Comparison of ENCODE assay signal across 10 cellular contexts in the genomic region with DNA sequence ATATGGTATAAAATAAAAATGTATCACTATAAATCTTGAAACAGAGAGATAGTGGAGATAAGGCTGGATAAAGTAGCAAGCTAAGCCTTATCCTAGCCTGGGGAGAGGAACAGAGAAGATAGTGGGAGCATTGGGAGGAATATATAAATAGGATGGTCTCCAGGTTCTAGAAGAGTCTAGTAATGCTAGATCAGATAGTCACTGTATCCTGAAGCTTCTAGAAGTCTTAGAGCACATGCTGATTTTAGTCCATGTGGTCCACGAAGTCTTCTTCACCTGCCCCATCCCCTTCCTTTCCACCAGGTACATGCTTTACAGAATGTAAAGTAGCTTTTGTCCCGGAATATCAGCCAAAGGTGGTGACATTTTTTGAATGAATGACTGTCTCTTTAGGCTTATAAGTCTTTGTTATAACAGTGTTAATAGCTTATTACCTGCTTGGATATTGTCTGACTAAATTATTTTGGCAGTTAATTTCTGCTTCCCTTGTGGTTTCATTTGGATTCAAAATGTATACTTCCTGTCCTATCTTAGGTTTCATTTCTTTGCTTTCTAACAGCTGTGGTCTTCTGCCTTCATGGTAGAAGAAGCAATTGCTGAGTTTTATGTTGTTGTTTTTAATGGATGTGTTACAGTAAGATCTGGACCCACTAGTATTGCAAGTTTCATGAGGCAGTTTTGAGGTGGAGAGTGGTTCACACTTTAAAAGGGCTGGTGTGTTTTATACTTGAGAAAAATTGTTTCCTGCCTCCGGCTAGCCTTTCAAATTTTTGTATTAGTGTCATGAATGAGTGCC. TPM values are rescaled to one million over a fixed set of nuclear protein-coding genes. Genes with fewer than 3 reads are reported as not detected.
DNase-seq lines count a peak whose midpoint lies in the region; ATAC-seq and TF ChIP-seq lines count a peak whose summit lies in the region.
"Had no signal": no experiment of that assay in that cellular context is flagged by ENCODE, and none has a peak within 500 bp of the region (broad histone marks: within the 10 kb centered on the region; RNA-seq: fewer than 3 reads in every experiment).

No MANE protein-coding gene starts in this region.

- H3K27ac ChIP-seq in coronary artery: no peak overlapping the region
- H3K27ac ChIP-seq: cardiac muscle cell had no signal

- peak; percentile 71 for ATAC-seq in activated CD4-positive, alpha-beta T cell treated with anti-CD3 and anti-CD28 coated beads for 36 hours
- ATAC-seq in HG02610 (IDR thresholded peaks at IDR 0.05; ENCODE audit: unreplicated experiment): peak; percentile 52
- ATAC-seq in naive B cell (ENCODE audit: low read depth in 2 of 2): peak; percentile 44 to 50
- ATAC-seq in sciatic nerve: no peak

- TF ChIP-seq CTCF in coronary artery (IDR thresholded peaks at IDR 0.05): no peak

- POLR2A ChIA-PET in activated CD4-positive, alpha-beta T cell treated with anti-CD3 and anti-CD28 coated beads for 36 hours (lab: Charles Lee): interaction anchor here (0.7 to 1.1 kb wide), 2 partner anchors 11 to 95 kb away, joined by 3 to 4 read pairs; no protein-coding TSS in a partner anchor

- peaks cover 64% of the 10 kb centered on the region for H3K4me1 Mint-ChIP-seq in activated CD4-positive, alpha-beta T cell treated with anti-CD3 and anti-CD28 coated beads for 36 hours
- H3K4me1 Mint-ChIP-seq in naive B cell: peaks cover 51 to 62% (median 53%) of the 10 kb centered on the region in 3 donors

- DNase-seq in activated CD4-positive, alpha-beta T cell treated with anti-CD3 and anti-CD28 coated beads for 36 hours: no peak
- DNase-seq in activated CD4-positive, alpha-beta T cell treated with anti-CD3 and anti-CD28 coated beads for 4 hours: no peak
- DNase-seq in MV-4-11 (lab: John Stamatoyannopoulos, UW) (peak; percentile 34), naive B cell (peak; percentile 19), H7 (no peak), sciatic nerve (ENCODE audit: low spot score) (no peak), coronary artery (ENCODE audit: low spot score) (no peak)
- DNase-seq: NCI-H1105 treated with DMSO at 0.1 percent for 48 hours had no signal

- CTCF ChIA-PET in activated CD4-positive, alpha-beta T cell treated with anti-CD3 and anti-CD28 coated beads for 36 hours (lab: Charles Lee): interaction anchor here (0.6 to 1.1 kb wide), 5 partner anchors 9 to 859 kb away, joined by 3 to 4 read pairs (median 3); no protein-coding TSS in a partner anchor

- no peaks in the 10 kb centered on the region for H3K27me3 ChIP-seq in H7 (ENCODE audit: control insufficient read depth, insufficient read depth, low read length)
- H3K27me3 ChIP-seq: cardiac muscle cell had no signal

- no peaks in the 10 kb centered on the region for H3K9me3 Mint-ChIP-seq in activated CD4-positive, alpha-beta T cell treated with anti-CD3 and anti-CD28 coated beads for 36 hours (ENCODE audit: low read depth)
- H3K9me3 Mint-ChIP-seq in naive B cell: no peaks in the 10 kb centered on the region

- peak overlapping the region; percentile 15 for H3K4me3 Mint-ChIP-seq in activated CD4-positive, alpha-beta T cell treated with anti-CD3 and anti-CD28 coated beads for 36 hours
- H3K4me3 Mint-ChIP-seq in naive B cell: peak overlapping the region; percentile 4 to 78 (median 45)

- H3K27me3 Mint-ChIP-seq in activated CD4-positive, alpha-beta T cell treated with anti-CD3 and anti-CD28 coated beads for 36 hours: no peaks in the 10 kb centered on the region
- H3K27me3 Mint-ChIP-seq in naive B cell: no peaks in the 10 kb centered on the region

- H3K27ac Mint-ChIP-seq in activated CD4-positive, alpha-beta T cell treated with anti-CD3 and anti-CD28 coated beads for 36 hours: peak overlapping the region; percentile 88
- peak overlapping the region in 4 of 6 donors; percentile 45 to 85 (median 74) for H3K27ac Mint-ChIP-seq in naive B cell

- no peaks in the 10 kb centered on the region for H3K36me3 ChIP-seq in H7 (replicated peaks; ENCODE audit: control insufficient read depth, insufficient read depth, low read length)
- H3K36me3 ChIP-seq: cardiac muscle cell had no signal

- H3K36me3 Mint-ChIP-seq in activated CD4-positive, alpha-beta T cell treated with anti-CD3 and anti-CD28 coated beads for 36 hours (ENCODE audit: low read depth): peaks cover 8% of the 10 kb centered on the region
- H3K36me3 Mint-ChIP-seq in naive B cell: no peaks in the 10 kb centered on the region

- intact Hi-C loops in activated CD4-positive, alpha-beta T cell treated with anti-CD3 and anti-CD28 coated beads for 36 hours (cut with DNase I, micrococcal nuclease): loop anchor here (10.0 kb wide), 3 partner anchors 437 to 1407 kb away; partner anchors contain the start of gene RGS16 (in 1 of the 2)
- intact Hi-C loops in sciatic nerve (cut with DNase I): loop anchor here (5.0 kb wide), 1 partner anchor 296 kb away; no protein-coding TSS in a partner anchor

- H3K4me3 ChIP-seq in H7 (ENCODE audit: insufficient read depth, low read depth, low read length): no peak overlapping the region
- no peak overlapping the region for H3K4me3 ChIP-seq in coronary artery
- H3K4me3 ChIP-seq: cardiac muscle cell had no signal

RNA-seq across cellular contexts. Expression of gene SMG7, which starts 5.9 kb away (rescaled TPM):
- 10 to 100 TPM; 56.6 to 62.1 TPM for total RNA-seq in activated CD4-positive, alpha-beta T cell treated with anti-CD3 and anti-CD28 coated beads for 36 hours
- 10 to 100 TPM in 5 of 6 donors, 1 to 10 TPM in 1; 4.1 to 55.6 (median 31.4) TPM for polyA plus RNA-seq in naive B cell (ENCODE audit: low read depth in 6 of 6)
- 21.9 and 37.6 TPM in 2 replicates for total RNA-seq in H7 (2014; rRNA removed; shearing (Covaris generic))
- 75.2 TPM for total RNA-seq in sciatic nerve

Comparison
In these comparisons a context has a peak if more than half of its experiments do, and no peak if none do; other contexts are left out.
1. DNase-seq: peak in MV-4-11 (single experiment) and naive B cell (single experiment); none in activated CD4-positive, alpha-beta T cell treated with anti-CD3 and anti-CD28 coated beads for 36 hours (single experiment), activated CD4-positive, alpha-beta T cell treated with anti-CD3 and anti-CD28 coated beads for 4 hours (0 of 2), H7 (single experiment), sciatic nerve (single experiment) and coronary artery (single experiment).